In genomic region chr10:24826022-24826421, GRCh38 we compare ENCODE assay signal across 1 cellular context.
TF ChIP-seq lines count a peak whose summit lies in the region.

No MANE protein-coding gene starts in this region.

TF ChIP-seq in A549, 52 proteins besides CTCF, POLR2A, EP300 and RAD21 (continued from another document):
- no peak for TF ChIP-seq RARB (CRISPR knock-in tag; IDR thresholded peaks at IDR 0.05)
- TF ChIP-seq TP53 (CRISPR knock-in tag; IDR thresholded peaks at IDR 0.05), result no peak
- TF ChIP-seq KDM1A (IDR thresholded peaks at IDR 0.05; ENCODE audit: low read depth), result no peak
